6 cellular contexts compared by ENCODE assay signal in the genomic region with DNA sequence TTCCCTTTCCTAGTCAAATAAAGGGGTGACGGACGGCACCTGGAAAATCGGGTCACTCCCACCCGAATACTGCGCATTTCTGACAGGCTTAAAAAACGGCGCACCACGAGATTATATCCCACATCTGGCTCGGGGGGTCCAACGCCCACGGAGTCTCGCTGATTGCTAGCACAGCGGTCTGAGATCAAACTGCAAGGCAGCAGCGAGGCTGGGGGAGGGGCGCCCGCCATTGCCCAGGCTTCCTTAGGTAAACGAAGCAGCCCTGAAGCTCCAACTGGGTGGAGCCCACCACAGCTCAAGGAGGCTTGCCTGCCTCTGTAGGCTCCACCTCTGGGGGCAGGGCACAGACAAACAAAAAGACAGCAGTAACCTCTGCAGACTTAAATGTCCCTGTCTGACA. TPM values are rescaled to one million over a fixed set of nuclear protein-coding genes. Genes with fewer than 3 reads are reported as not detected.
"Had no signal": no experiment of that assay in that cellular context is flagged by ENCODE, and none has a peak within 500 bp of the region (broad histone marks: within the 10 kb centered on the region; RNA-seq: fewer than 3 reads in every experiment).

No MANE protein-coding gene starts in this region.

RNA-seq across cellular contexts. Expression of gene PCDH11X, which starts 26.2 kb away (rescaled TPM):
- total RNA-seq: activated CD4-positive, alpha-beta memory T cell treated with anti-CD3 and anti-CD28 coated beads, Interleukin-2, amount 10 ng/mL, durations not matched to agents 7 days and 5 days; activated CD8-positive, alpha-beta memory T cell treated with anti-CD3 and anti-CD28 coated beads, Interleukin-2, amount 10 ng/mL, durations not matched to agents 7 days and 5 days; bronchial epithelial cell; SJSA1; T-cell; T-helper 17 cell had no signal
